In genomic region chr7:150852371-150852905, GRCh38 we compare ENCODE assay signal across 21 cellular contexts. TPM values are rescaled to one million over a fixed set of nuclear protein-coding genes. Genes with fewer than 3 reads are reported as not detected.
DNase-seq lines count a peak whose midpoint lies in the region; ATAC-seq, FAIRE-seq and TF ChIP-seq lines count a peak whose summit lies in the region.
"Had no signal": no experiment of that assay in that cellular context is flagged by ENCODE, and none has a peak within 500 bp of the region (broad histone marks: within the 10 kb centered on the region; RNA-seq: fewer than 3 reads in every experiment).

A gene with protein sequence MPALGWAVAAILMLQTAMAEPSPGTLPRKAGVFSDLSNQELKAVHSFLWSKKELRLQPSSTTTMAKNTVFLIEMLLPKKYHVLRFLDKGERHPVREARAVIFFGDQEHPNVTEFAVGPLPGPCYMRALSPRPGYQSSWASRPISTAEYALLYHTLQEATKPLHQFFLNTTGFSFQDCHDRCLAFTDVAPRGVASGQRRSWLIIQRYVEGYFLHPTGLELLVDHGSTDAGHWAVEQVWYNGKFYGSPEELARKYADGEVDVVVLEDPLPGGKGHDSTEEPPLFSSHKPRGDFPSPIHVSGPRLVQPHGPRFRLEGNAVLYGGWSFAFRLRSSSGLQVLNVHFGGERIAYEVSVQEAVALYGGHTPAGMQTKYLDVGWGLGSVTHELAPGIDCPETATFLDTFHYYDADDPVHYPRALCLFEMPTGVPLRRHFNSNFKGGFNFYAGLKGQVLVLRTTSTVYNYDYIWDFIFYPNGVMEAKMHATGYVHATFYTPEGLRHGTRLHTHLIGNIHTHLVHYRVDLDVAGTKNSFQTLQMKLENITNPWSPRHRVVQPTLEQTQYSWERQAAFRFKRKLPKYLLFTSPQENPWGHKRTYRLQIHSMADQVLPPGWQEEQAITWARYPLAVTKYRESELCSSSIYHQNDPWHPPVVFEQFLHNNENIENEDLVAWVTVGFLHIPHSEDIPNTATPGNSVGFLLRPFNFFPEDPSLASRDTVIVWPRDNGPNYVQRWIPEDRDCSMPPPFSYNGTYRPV (plus strand): TSS chr7:150852517. CDS start chr7:150856471, 3,954 bp downstream.

- H3K79me2 ChIP-seq in MM.1S (ENCODE audit: low read length), result no peaks in the 10 kb centered on the region

- FAIRE-seq in urothelium cell line (lab: Jason Lieb, UNC), result no peak
- FAIRE-seq: GM12878, GM19239 had no signal

- peaks cover 6% of the 10 kb centered on the region for H3K4me1 Mint-ChIP-seq in activated CD8-positive, alpha-beta memory T cell treated with anti-CD3 and anti-CD28 coated beads, Interleukin-2, amount 10 ng/mL, durations not matched to agents 7 days and 5 days

- H3F3A ChIP-seq in MM.1S (ENCODE audit: insufficient read depth, low read length), result no peaks in the 10 kb centered on the region

- ATAC-seq in activated CD8-positive, alpha-beta memory T cell treated with anti-CD3 and anti-CD28 coated beads, Interleukin-2, amount 10 ng/mL, durations not matched to agents 7 days and 5 days, result no peak
- ATAC-seq: activated CD4-positive, CD25-positive, alpha-beta regulatory T cell treated with anti-CD3 and anti-CD28 coated beads, Interleukin-2, amount 50 U/mL, for 24 hours; GM12878 had no signal

- no peaks in the 10 kb centered on the region for H3K9me2 ChIP-seq in MM.1S (replicated peaks; ENCODE audit: insufficient read depth, low read length)

- no peaks in the 10 kb centered on the region for H4K20me1 ChIP-seq in BLaER1 treated with 17β-estradiol and CSF1 and Interleukin-3, amounts not matched to agents 10 nM and 100 nM
- no peaks in the 10 kb centered on the region for H4K20me1 ChIP-seq in MM.1S (ENCODE audit: insufficient read depth, low read length)

- H3K27ac ChIP-seq in BLaER1 treated with 17β-estradiol and CSF1 and Interleukin-3, amounts not matched to agents 10 nM and 100 nM, result no peak within 1 kb of the TSS; a peak in 1 of 22 replicates
- H3K27ac ChIP-seq in MM.1S (ENCODE audit: low read length) (no peak within 1 kb of the TSS), mucosa of rectum (ENCODE audit: low read depth in 2 of 2, low read length in 2 of 2) (peak within 1 kb of the TSS; percentile 81 to 86)
- H3K27ac ChIP-seq: GM23248, ovary, uterus had no signal

- no peak within 1 kb of the TSS for H3K4me3 ChIP-seq in BLaER1 treated with 17β-estradiol and CSF1 and Interleukin-3, amounts not matched to agents 10 nM and 100 nM
- H3K4me3 ChIP-seq in MM.1S (ENCODE audit: low read length), result peak within 1 kb of the TSS; percentile 18; the same call in 1 of the 2 replicates
- peak within 1 kb of the TSS; percentile 75 to 84 for H3K4me3 ChIP-seq in mucosa of rectum (ENCODE audit: low read length in 2 of 2)
- H3K4me3 ChIP-seq: GM12878, GM23248, ovary, uterus had no signal

- CTCF ChIA-PET in activated CD8-positive, alpha-beta memory T cell treated with anti-CD3 and anti-CD28 coated beads, Interleukin-2, amount 10 ng/mL, durations not matched to agents 7 days and 5 days (lab: Charles Lee), result no interaction called here
- CTCF ChIA-PET in GM10248 (lab: Yijun Ruan, JAX), result no interaction called here

- H2AFZ ChIP-seq in MM.1S (ENCODE audit: low read length), result peak within 1 kb of the TSS; percentile 57
- H2AFZ ChIP-seq: GM23248 had no signal

- TF ChIP-seq CTCF in MM.1S (IDR thresholded peaks at IDR 0.05; ENCODE audit: low read length) (no peak), GM10248 (IDR thresholded peaks at IDR 0.05; ENCODE audit: control extremely low read depth, extremely low read depth, low read depth, missing control alignments) (no peak)

- peak within 1 kb of the TSS in 9 of 11 experiments; percentile 5 to 67 (median 31); a peak in 14 of 22 replicates for H3K4me2 ChIP-seq in BLaER1 treated with 17β-estradiol and CSF1 and Interleukin-3, amounts not matched to agents 10 nM and 100 nM
- peak within 1 kb of the TSS; percentile 39; the same call in 1 of the 2 replicates for H3K4me2 ChIP-seq in MM.1S (ENCODE audit: low read depth, low read length)

- DNase-seq in MM.1S, result no peak
- peak; percentile 33 for DNase-seq in activated CD8-positive, alpha-beta memory T cell treated with anti-CD3 and anti-CD28 coated beads, Interleukin-2, amount 10 ng/mL, durations not matched to agents 7 days and 5 days
- no peak for DNase-seq in amniotic stem cell (lab: John Stamatoyannopoulos, UW)
- no peak for DNase-seq in GM10248 (ENCODE audit: extremely low spot score)
- no peak for DNase-seq in urothelium cell line (ENCODE audit: low spot score)
- DNase-seq in middle frontal gyrus (ENCODE audit: extremely low spot score, low spot score), result no peak
- DNase-seq: anterior cingulate cortex; effector CD4-positive, alpha-beta T cell; GM23248; left cardiac atrium; NCI-H1417; NCI-H748 treated with DMSO at 0.1 percent for 48 hours; stimulated activated CD4-positive, alpha-beta T cell treated with anti-CD3 and anti-CD28 coated beads, Interleukin-15, amount 100 ng/mL, for 24 hours; uterus had no signal

- no peak within 1 kb of the TSS for H3K27ac Mint-ChIP-seq in activated CD8-positive, alpha-beta memory T cell treated with anti-CD3 and anti-CD28 coated beads, Interleukin-2, amount 10 ng/mL, durations not matched to agents 7 days and 5 days

- no peaks in the 10 kb centered on the region for H3K9me3 Mint-ChIP-seq in activated CD8-positive, alpha-beta memory T cell treated with anti-CD3 and anti-CD28 coated beads, Interleukin-2, amount 10 ng/mL, durations not matched to agents 7 days and 5 days (ENCODE audit: low read depth)

- POLR2A ChIA-PET in GM10248 (lab: Yijun Ruan, JAX), result no interaction called here

- no peaks in the 10 kb centered on the region for H3K36me3 ChIP-seq in BLaER1 treated with 17β-estradiol and CSF1 and Interleukin-3, amounts not matched to agents 10 nM and 100 nM
- H3K36me3 ChIP-seq in MM.1S (replicated peaks; ENCODE audit: insufficient read depth, low read length) (no peaks in the 10 kb centered on the region), mucosa of rectum (ENCODE audit: control insufficient read depth in 2 of 2, insufficient read depth in 2 of 2, low read length in 2 of 2) (no peaks in the 10 kb centered on the region)
- H3K36me3 ChIP-seq: ovary, uterus had no signal

- no peak within 1 kb of the TSS for H3K9ac ChIP-seq in BLaER1 treated with 17β-estradiol and CSF1 and Interleukin-3, amounts not matched to agents 10 nM and 100 nM
- H3K9ac ChIP-seq in MM.1S (ENCODE audit: low read length), result no peak within 1 kb of the TSS
- H3K9ac ChIP-seq in mucosa of rectum (ENCODE audit: low read depth in 1 of 2, low read length in 2 of 2), result peak within 1 kb of the TSS; percentile 74 to 77
- H3K9ac ChIP-seq: GM23248 had no signal

- H3K27me3 ChIP-seq in BLaER1 treated with 17β-estradiol and CSF1 and Interleukin-3, amounts not matched to agents 10 nM and 100 nM, result no peaks in the 10 kb centered on the region
- 0 out of 2 replicates have a peak, but pooled peaks cover 9% of the 10 kb centered on the region for H3K27me3 ChIP-seq in MM.1S (replicated peaks; ENCODE audit: insufficient read depth, low read length)
- no peaks in the 10 kb centered on the region for H3K27me3 ChIP-seq in mucosa of rectum (ENCODE audit: control insufficient read depth in 2 of 2, insufficient read depth in 2 of 2, low read length in 2 of 2)
- H3K27me3 ChIP-seq: ovary, uterus had no signal

- H3K27me3 Mint-ChIP-seq in activated CD8-positive, alpha-beta memory T cell treated with anti-CD3 and anti-CD28 coated beads, Interleukin-2, amount 10 ng/mL, durations not matched to agents 7 days and 5 days, result peaks cover 34% of the 10 kb centered on the region

- H3K4me1 ChIP-seq in BLaER1 treated with 17β-estradiol and CSF1 and Interleukin-3, amounts not matched to agents 10 nM and 100 nM, result peaks cover 0 to 19% (median 7%) of the 10 kb centered on the region in 10 experiments; a peak in 15 of 20 replicates
- H3K4me1 ChIP-seq in MM.1S (ENCODE audit: low read length) (no peaks in the 10 kb centered on the region), mucosa of rectum (ENCODE audit: control insufficient read depth in 2 of 2, insufficient read depth in 2 of 2, low read length in 2 of 2) (peaks cover 5 to 8% of the 10 kb centered on the region in 2 donors)
- H3K4me1 ChIP-seq: uterus had no signal

- no peaks in the 10 kb centered on the region for H3K9me3 ChIP-seq in BLaER1 treated with 17β-estradiol and CSF1 and Interleukin-3, amounts not matched to agents 10 nM and 100 nM (replicated peaks in 1 of 11)
- H3K9me3 ChIP-seq in MM.1S (replicated peaks; ENCODE audit: insufficient read depth, low read length), result no peaks in the 10 kb centered on the region
- no peaks in the 10 kb centered on the region for H3K9me3 ChIP-seq in mucosa of rectum (ENCODE audit: control insufficient read depth in 2 of 2, low read length in 2 of 2)
- H3K9me3 ChIP-seq: ovary, uterus had no signal

- no peak within 1 kb of the TSS for H3K4me3 Mint-ChIP-seq in activated CD8-positive, alpha-beta memory T cell treated with anti-CD3 and anti-CD28 coated beads, Interleukin-2, amount 10 ng/mL, durations not matched to agents 7 days and 5 days

- no peaks in the 10 kb centered on the region for H3K36me3 Mint-ChIP-seq in activated CD8-positive, alpha-beta memory T cell treated with anti-CD3 and anti-CD28 coated beads, Interleukin-2, amount 10 ng/mL, durations not matched to agents 7 days and 5 days

RNA-seq across cellular contexts. Expression of the gene that starts here (rescaled TPM):
- total RNA-seq in activated CD8-positive, alpha-beta memory T cell treated with anti-CD3 and anti-CD28 coated beads, Interleukin-2, amount 10 ng/mL, durations not matched to agents 7 days and 5 days, result not detected
- total RNA-seq: glomerular endothelial cell, GM12878, GM23248 had no signal

Comparison
In these comparisons a context has a peak if more than half of its experiments do, and no peak if none do; other contexts are left out.
1. Peak in DNase-seq in activated CD8-positive, alpha-beta memory T cell treated with anti-CD3 and anti-CD28 coated beads, Interleukin-2, amount 10 ng/mL, durations not matched to agents 7 days and 5 days; RNA of the gene not detected or under 1 TPM.
2. H3K27ac ChIP-seq: peak in mucosa of rectum (2 of 2); none in BLaER1 treated with 17β-estradiol and CSF1 and Interleukin-3, amounts not matched to agents 10 nM and 100 nM (0 of 11) and MM.1S (single experiment).
3. H3K4me3 ChIP-seq: peak in MM.1S (single experiment) and mucosa of rectum (2 of 2); none in BLaER1 treated with 17β-estradiol and CSF1 and Interleukin-3, amounts not matched to agents 10 nM and 100 nM (0 of 10).
4. H3K9ac ChIP-seq: peak in mucosa of rectum (2 of 2); none in BLaER1 treated with 17β-estradiol and CSF1 and Interleukin-3, amounts not matched to agents 10 nM and 100 nM (0 of 11) and MM.1S (single experiment).